In the genomic region with DNA sequence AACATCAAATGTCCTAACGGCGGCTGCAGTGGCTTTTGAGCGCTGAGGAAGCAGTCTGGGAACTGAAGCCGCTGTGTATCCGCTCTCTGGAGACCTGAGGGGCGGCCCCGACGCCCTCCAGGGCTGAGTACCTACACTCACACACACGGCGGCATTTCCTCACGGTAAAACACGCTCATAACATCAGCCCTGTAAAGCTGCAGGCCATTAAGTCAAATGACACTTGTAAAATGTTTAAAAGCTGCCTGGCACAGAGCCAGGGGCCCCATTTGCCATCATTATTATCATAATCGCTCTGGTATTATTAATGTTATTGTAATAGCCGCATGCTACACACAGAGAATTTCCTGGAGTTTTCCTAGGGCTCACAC, we compare ENCODE assay signal across 13 cellular contexts. TPM values are rescaled to one million over a fixed set of nuclear protein-coding genes. Genes with fewer than 3 reads are reported as not detected.
A peak's percentile ranks its signal among the peaks of the same experiment; 100 is the strongest.
DNase-seq lines count a peak whose midpoint lies in the region; ATAC-seq lines count a peak whose summit lies in the region.
"Had no signal": no experiment of that assay in that cellular context is flagged by ENCODE, and none has a peak within 500 bp of the region (broad histone marks: within the 10 kb centered on the region; RNA-seq: fewer than 3 reads in every experiment).

No MANE protein-coding gene starts in this region.

- H3K27ac Mint-ChIP-seq in naive B cell: peak overlapping the region in 1 of 6 donors; percentile 20
- H3K27ac Mint-ChIP-seq: activated CD4-positive, alpha-beta T cell treated with anti-CD3 and anti-CD28 coated beads, Interleukin-2, amount 10 ng/mL, durations not matched to agents 24 days and 14 days had no signal

- no peaks in the 10 kb centered on the region for H3K36me3 Mint-ChIP-seq in naive B cell

- H3K27ac ChIP-seq in SJCRH30: no peak overlapping the region

- no peaks in the 10 kb centered on the region for H3K27me3 ChIP-seq in SJCRH30

- DNase-seq in DMS53 (lab: John Stamatoyannopoulos, UW): peak; percentile 24
- DNase-seq in DMS53 treated with DMSO at 0.1 percent for 48 hours (lab: John Stamatoyannopoulos, UW; ENCODE audit: unreplicated experiment): no peak
- DNase-seq in NCI-H748 (lab: John Stamatoyannopoulos, UW; ENCODE audit: unreplicated experiment): peak; percentile 93
- DNase-seq in naive B cell: no peak
- no peak for DNase-seq in NK-92 (lab: John Stamatoyannopoulos, UW; ENCODE audit: unreplicated experiment)
- DNase-seq in SJCRH30: no peak
- DNase-seq: 8988T; activated CD4-positive, alpha-beta T cell treated with anti-CD3 and anti-CD28 coated beads, Interleukin-2, amount 10 ng/mL, durations not matched to agents 24 days and 14 days; activated gamma-delta T cell; KG1; stimulated activated CD4-positive, alpha-beta T cell treated with anti-CD3 and anti-CD28 coated beads, Interleukin-12 subunit alpha, Interleukin-12 subunit beta, amount 100 ng/mL, for 4 hours had no signal

- no peaks in the 10 kb centered on the region for H3K9me3 Mint-ChIP-seq in naive B cell
- H3K9me3 Mint-ChIP-seq: activated CD4-positive, alpha-beta T cell treated with anti-CD3 and anti-CD28 coated beads, Interleukin-2, amount 10 ng/mL, durations not matched to agents 24 days and 14 days had no signal

- H3K27me3 Mint-ChIP-seq in naive B cell: no peaks in the 10 kb centered on the region
- H3K27me3 Mint-ChIP-seq: activated CD4-positive, alpha-beta T cell treated with anti-CD3 and anti-CD28 coated beads, Interleukin-2, amount 10 ng/mL, durations not matched to agents 24 days and 14 days had no signal

- ATAC-seq in HG02610 (IDR thresholded peaks at IDR 0.05; ENCODE audit: unreplicated experiment) (peak; percentile 39), naive B cell (ENCODE audit: low read depth in 2 of 2) (peak; percentile 38 to 46), GM21447 (IDR thresholded peaks at IDR 0.05; ENCODE audit: unreplicated experiment) (no peak)

- H3K4me3 ChIP-seq in SJCRH30: no peak overlapping the region

- no peaks in the 10 kb centered on the region; the same call in 1 of the 2 replicates for H3K36me3 ChIP-seq in SJCRH30

- peaks cover 26% of the 10 kb centered on the region for H3K4me1 ChIP-seq in SJCRH30

- peaks cover 38 to 63% (median 62%) of the 10 kb centered on the region in 3 donors for H3K4me1 Mint-ChIP-seq in naive B cell

- peak overlapping the region in 4 of 8 donors; percentile 12 to 29 (median 17) for H3K4me3 Mint-ChIP-seq in naive B cell
- H3K4me3 Mint-ChIP-seq: activated CD4-positive, alpha-beta T cell treated with anti-CD3 and anti-CD28 coated beads, Interleukin-2, amount 10 ng/mL, durations not matched to agents 24 days and 14 days had no signal

- no peaks in the 10 kb centered on the region for H3K9me3 ChIP-seq in SJCRH30 (replicated peaks)

RNA-seq across cellular contexts. Expression of a gene that starts 5.1 kb away (rescaled TPM):
- polyA plus RNA-seq in naive B cell (ENCODE audit: low read depth in 6 of 6): 10 to 100 TPM; 18.8 to 32.7 (median 27.2) TPM
- total RNA-seq in SJCRH30 (2014; rRNA removed; shearing (Covaris generic)): 25.0 and 32.0 TPM in 2 replicates

RNA-seq across cellular contexts. Expression of a gene that starts 60.0 kb away (rescaled TPM):
- 10 to 100 TPM; 57.8 to 78.2 (median 65.1) TPM for polyA plus RNA-seq in naive B cell (ENCODE audit: low read depth in 6 of 6)
- total RNA-seq in SJCRH30 (2014; rRNA removed; shearing (Covaris generic)): 135 and 168 TPM in 2 replicates

Comparison
In these comparisons a context has a peak if more than half of its experiments do, and no peak if none do; other contexts are left out.
1. DNase-seq: peak in DMS53 (single experiment) and NCI-H748 (single experiment); none in DMS53 treated with DMSO at 0.1 percent for 48 hours (single experiment), naive B cell (single experiment), NK-92 (single experiment) and SJCRH30 (0 of 2).